ENCODE assay signal across 13 cellular contexts in genomic region chr15:50873935-50874353, GRCh38. TPM values are rescaled to one million over a fixed set of nuclear protein-coding genes. Genes with fewer than 3 reads are reported as not detected.
DNase-seq lines count a peak whose midpoint lies in the region; ATAC-seq and TF ChIP-seq lines count a peak whose summit lies in the region.
"Had no signal": no experiment of that assay in that cellular context is flagged by ENCODE, and none has a peak within 500 bp of the region (broad histone marks: within the 10 kb centered on the region; RNA-seq: fewer than 3 reads in every experiment).

No MANE protein-coding gene starts in this region.

- intact Hi-C loops in CD14-positive monocyte (cut with micrococcal nuclease), result no loop called here
- intact Hi-C loops in left ventricle myocardium inferior (cut with micrococcal nuclease), result no loop called here
- intact Hi-C loops in thyroid gland (cut with DNase I), result no loop called here

- peak; percentile 57 for ATAC-seq in GM19324 (IDR thresholded peaks at IDR 0.05; ENCODE audit: low FRiP score, unreplicated experiment)

- peaks cover 0 to 4% (median 0%) of the 10 kb centered on the region in 3 donors for H3K27me3 Mint-ChIP-seq in CD14-positive monocyte (ENCODE audit: low read depth in 3 of 3)

- H3K9me3 ChIP-seq in left ventricle myocardium inferior (replicated peaks) (no peaks in the 10 kb centered on the region), thyroid gland (no peaks in the 10 kb centered on the region)
- H3K9me3 ChIP-seq: heart right ventricle had no signal

- TF ChIP-seq POLR2A in thyroid gland (IDR thresholded peaks at IDR 0.05), result no peak

- H3K4me3 Mint-ChIP-seq in CD14-positive monocyte, result peak overlapping the region; percentile 42 to 62

- H3K4me1 ChIP-seq in left ventricle myocardium inferior (peaks cover 5% of the 10 kb centered on the region), thyroid gland (peaks cover 0 to 4% of the 10 kb centered on the region in 2 donors)

- no peak for TF ChIP-seq CTCF in CD14-positive monocyte (IDR thresholded peaks at IDR 0.05)
- peak; percentile 18 for TF ChIP-seq CTCF in left ventricle myocardium inferior (IDR thresholded peaks at IDR 0.05; ENCODE audit: borderline replicate concordance)
- TF ChIP-seq CTCF in thyroid gland (IDR thresholded peaks at IDR 0.05), result no peak

- peak overlapping the region in 6 of 7 donors; percentile 4 to 76 (median 66) for H3K27ac Mint-ChIP-seq in CD14-positive monocyte

- DNase-seq in CD14-positive monocyte (ENCODE audit: low spot score) (no peak), NOMO-1 treated with dmso at 0.1 percent for 144 hours (lab: John Stamatoyannopoulos, UW; ENCODE audit: unreplicated experiment) (peak; percentile 41), left ventricle myocardium inferior (no peak), thyroid gland (no peak), NCI-H1092 (lab: John Stamatoyannopoulos, UW) (no peak), DMS53 (lab: John Stamatoyannopoulos, UW) (no peak), NCI-H2196 (lab: John Stamatoyannopoulos, UW; ENCODE audit: unreplicated experiment) (no peak)
- DNase-seq: activated effector memory CD4-positive, alpha-beta T cell treated with anti-CD3 and anti-CD28 coated beads, Interleukin-2, amount 50 U/mL, for 16 hours; dorsolateral prefrontal cortex; heart right ventricle; IMR-90 had no signal

- H3K36me3 ChIP-seq in left ventricle myocardium inferior (no peaks in the 10 kb centered on the region), thyroid gland (no peaks in the 10 kb centered on the region)
- H3K36me3 ChIP-seq: heart right ventricle had no signal

- H3K36me3 Mint-ChIP-seq in CD14-positive monocyte, result no peaks in the 10 kb centered on the region

- H3K27me3 ChIP-seq in left ventricle myocardium inferior (ENCODE audit: low read depth) (no peaks in the 10 kb centered on the region), thyroid gland (no peaks in the 10 kb centered on the region)
- H3K27me3 ChIP-seq: dorsolateral prefrontal cortex, heart right ventricle had no signal

- H3K9me3 Mint-ChIP-seq in CD14-positive monocyte, result no peaks in the 10 kb centered on the region

- peaks cover 32% of the 10 kb centered on the region for H3K4me1 Mint-ChIP-seq in CD14-positive monocyte

- H3K27ac ChIP-seq in left ventricle myocardium inferior (replicated peaks) (peak overlapping the region; percentile 42), thyroid gland (no peak overlapping the region)
- H3K27ac ChIP-seq: C4-2B, dorsolateral prefrontal cortex had no signal

- 60 to 68% methylated on average over 8 of the region's 9 CpGs for WGBS in thyroid gland, 2 donors

- peak overlapping the region; percentile 34 for H3K4me3 ChIP-seq in left ventricle myocardium inferior
- H3K4me3 ChIP-seq in thyroid gland (replicated peaks in 1 of 3), result no peak overlapping the region

RNA-seq across cellular contexts. Expression of gene AP4E1, which starts 34.5 kb away (rescaled TPM):
- 1 to 10 TPM; 5.3 to 7.7 TPM for polyA plus RNA-seq in CD14-positive monocyte
- total RNA-seq in left ventricle myocardium inferior (8.0 TPM), thyroid gland (10 to 100 TPM in 2 of 4 donors, 1 to 10 TPM in 2; 9.3 to 13.3 (median 10.4) TPM)
